In genomic region chr18:31679806-31680793, GRCh38 we compare ENCODE assay signal across 18 cellular contexts. TPM values are rescaled to one million over a fixed set of nuclear protein-coding genes. Genes with fewer than 3 reads are reported as not detected.
A peak's percentile ranks its signal among the peaks of the same experiment; 100 is the strongest.
DNase-seq lines count a peak whose midpoint lies in the region; ATAC-seq, FAIRE-seq and TF ChIP-seq lines count a peak whose summit lies in the region.
"Had no signal": no experiment of that assay in that cellular context is flagged by ENCODE, and none has a peak within 500 bp of the region (broad histone marks: within the 10 kb centered on the region; RNA-seq: fewer than 3 reads in every experiment).

No MANE protein-coding gene starts in this region.

- no peaks in the 10 kb centered on the region for H3K9me2 ChIP-seq in Loucy (replicated peaks; ENCODE audit: low read depth, low read length)

- no peaks in the 10 kb centered on the region for H3K36me3 ChIP-seq in Loucy (ENCODE audit: insufficient read depth, low read length)
- H3K36me3 ChIP-seq: heart right ventricle, left lung, WERI-Rb-1 had no signal

- 95% methylated on average over 5 of the region's 6 CpGs for WGBS in A549 (ENCODE audit: missing lambda C conversion rate)

- H3K4me1 ChIP-seq in A549 (peaks cover 33% of the 10 kb centered on the region), Loucy (ENCODE audit: insufficient read depth, low read length, poor library complexity, severe bottlenecking) (peaks cover 90% of the 10 kb centered on the region)

- H3F3A ChIP-seq in Loucy (ENCODE audit: low read depth) = peaks cover 12% of the 10 kb centered on the region; the same call in 1 of the 2 replicates

- H3K4me3 ChIP-seq in A549 = no peak overlapping the region
- H3K4me3 ChIP-seq in Loucy (ENCODE audit: low read length, poor library complexity, severe bottlenecking) = peak overlapping the region; percentile 93
- H3K4me3 ChIP-seq: heart right ventricle, left lung, smooth muscle cell had no signal

- no peaks in the 10 kb centered on the region for H3K27me3 ChIP-seq in Loucy (ENCODE audit: insufficient read depth, low read length, poor library complexity, severe bottlenecking)

- no peak overlapping the region for H2AFZ ChIP-seq in Loucy (ENCODE audit: low read length)

- H3K9me3 ChIP-seq in A549 (no peaks in the 10 kb centered on the region), Loucy (ENCODE audit: insufficient read depth, low read depth, low read length) (no peaks in the 10 kb centered on the region)
- H3K9me3 ChIP-seq: heart right ventricle, left lung had no signal

- TF ChIP-seq POLR2A in A549 (IDR thresholded peaks at IDR 0.05; ENCODE audit: low read length) = no peak

- TF ChIP-seq EP300 in A549 (IDR thresholded peaks at IDR 0.05) = no peak

- peak overlapping the region; percentile 59 for H3K4me2 ChIP-seq in A549
- H3K4me2 ChIP-seq in Loucy (ENCODE audit: low read depth, low read length, poor library complexity, severe bottlenecking) = peak overlapping the region; percentile 93
- H3K4me2 ChIP-seq: smooth muscle cell had no signal

- no peak for FAIRE-seq in A549 (lab: Jason Lieb, UNC)
- no peak for FAIRE-seq in HTR-8/SVneo (lab: Jason Lieb, UNC)

- peaks cover 94% of the 10 kb centered on the region for H3K79me2 ChIP-seq in Loucy (ENCODE audit: insufficient read depth, low read length)

- CTCF ChIA-PET in A549 (lab: Yijun Ruan, JAX) = interaction anchor here (0.9 to 1.7 kb wide), 3 partner anchors 19 to 113 kb away, joined by 3 to 4 read pairs (median 3); no protein-coding TSS in a partner anchor

- no peak for TF ChIP-seq RAD21 in A549 (conservative IDR thresholded peaks at IDR 0.05 in 1 of 2, IDR thresholded peaks at IDR 0.05 in 1 of 2)

- peak overlapping the region; percentile 27 for H3K9ac ChIP-seq in Loucy (ENCODE audit: low read depth, low read length, poor library complexity, severe bottlenecking)

- ATAC-seq in A549 = no peak
- ATAC-seq: activated CD8-positive, alpha-beta memory T cell treated with anti-CD3 and anti-CD28 coated beads, Interleukin-2, amount 10 ng/mL, durations not matched to agents 7 days and 5 days had no signal

- peaks cover 78% of the 10 kb centered on the region for H4K20me1 ChIP-seq in Loucy (ENCODE audit: insufficient read depth, low read length, poor library complexity, severe bottlenecking)

- POLR2A ChIA-PET in A549 (lab: Yijun Ruan, JAX) = no interaction called here

- TF ChIP-seq CTCF in A549 (IDR thresholded peaks at IDR 0.05) (no peak), Loucy (conservative IDR thresholded peaks at IDR 0.05; ENCODE audit: low read length) (no peak)

- DNase-seq in A549 (ENCODE audit: low read depth in 1 of 2, low spot score in 1 of 2) = no peak
- DNase-seq in dermis microvascular lymphatic vessel endothelial cell (ENCODE audit: low read depth in 2 of 2) = peak; percentile 71 to 72
- peak; percentile 72 to 82 for DNase-seq in lung microvascular endothelial cell (ENCODE audit: low read depth in 2 of 2)
- no peak for DNase-seq in EL
- DNase-seq in NCI-H1092 treated with DMSO at 0.1 percent for 48 hours (lab: John Stamatoyannopoulos, UW) = no peak
- DNase-seq in HTR-8/SVneo (ENCODE audit: insufficient read length, low spot score) = no peak
- DNase-seq in stimulated activated CD4-positive, alpha-beta T cell treated with anti-CD3 and anti-CD28 coated beads, Interleukin-2, amount 100 ng/mL, for 48 hours = no peak
- DNase-seq: activated CD8-positive, alpha-beta memory T cell treated with anti-CD3 and anti-CD28 coated beads, Interleukin-2, amount 10 ng/mL, durations not matched to agents 7 days and 5 days; activated naive CD4-positive, alpha-beta T cell treated with Interleukin-2 at 50 U/mL for 16 hours; COR-L47; heart right ventricle; left lung; NCI-H2029 treated with DMSO at 0.1 percent for 48 hours; NK-92 treated with Interleukin-12 subunit alpha and Interleukin-12 subunit beta, amount 100 ng/mL, for 24 hours; WERI-Rb-1 had no signal

- peak overlapping the region; percentile 55 to 84; a peak in 5 of 6 replicates for H3K27ac ChIP-seq in A549
- H3K27ac ChIP-seq: HL-60, left lung, WERI-Rb-1 had no signal

TF ChIP-seq in A549, 52 proteins besides CTCF, POLR2A, EP300 and RAD21:
- no peak for TF ChIP-seq RCOR1 (IDR thresholded peaks at IDR 0.05; ENCODE audit: low read depth, low read length)
- TF ChIP-seq HEYL (CRISPR knock-in tag; IDR thresholded peaks at IDR 0.05) = no peak
- no peak for TF ChIP-seq CBX8 (IDR thresholded peaks at IDR 0.05)
- no peak for TF ChIP-seq ZNF302 (CRISPR knock-in tag; IDR thresholded peaks at IDR 0.05)
- no peak for TF ChIP-seq CHD2 (IDR thresholded peaks at IDR 0.05; ENCODE audit: low read length, partially characterized antibody)
- no peak for TF ChIP-seq FOSB (CRISPR knock-in tag; IDR thresholded peaks at IDR 0.05)

RNA-seq across cellular contexts. Expression of gene B4GALT6, which starts 4.3 kb away (rescaled TPM):
- polyA plus RNA-seq in A549 (2011; rRNA removed) = 12.8 TPM in 2 replicates
- polyA plus RNA-seq in A549 (2012; cell fraction: cytosol; rRNA removed) = 1.9 and 2.0 TPM in 2 replicates
- polyA plus RNA-seq in A549 (2012; cell fraction: nucleus; rRNA removed) = 1.2 and 1.8 TPM in 2 replicates
- 6.3 to 7.1 TPM (median 6.7 TPM) in 3 replicates for polyA plus RNA-seq in A549 (2017; fragmentation: RNase III; extraction: RNeasy Plus Mini Kit Qiagen cat#74134 plus additional on column Dnase treatment)
- polyA minus RNA-seq in A549 (2011; rRNA and poly(A)+ RNA removed) = 5.6 and 7.0 TPM in 2 replicates
- total RNA-seq in dermis microvascular lymphatic vessel endothelial cell = 5.3 and 5.5 TPM in 2 replicates
- total RNA-seq in lung microvascular endothelial cell = 4.4 and 5.4 TPM in 2 replicates

Comparison
In these comparisons a context has a peak if more than half of its experiments do, and no peak if none do; other contexts are left out.
1. DNase-seq: peak in dermis microvascular lymphatic vessel endothelial cell (2 of 2) and lung microvascular endothelial cell (2 of 2); none in A549 (0 of 2), EL (single experiment), NCI-H1092 treated with DMSO at 0.1 percent for 48 hours (single experiment), HTR-8/SVneo (single experiment) and stimulated activated CD4-positive, alpha-beta T cell treated with anti-CD3 and anti-CD28 coated beads, Interleukin-2, amount 100 ng/mL, for 48 hours (0 of 2).